In genomic region chr21:33421713-33422393, GRCh38 we compare ENCODE assay signal across 2 cellular contexts.
A peak's percentile ranks its signal among the peaks of the same experiment; 100 is the strongest.
TF ChIP-seq lines count a peak whose summit lies in the region.

No MANE protein-coding gene starts in this region.

TF ChIP-seq in HCT116, 20 proteins besides CTCF, POLR2A, EP300 and RAD21:
- TF ChIP-seq ZFX (IDR thresholded peaks at IDR 0.05), result no peak
- TF ChIP-seq CEBPB (IDR thresholded peaks at IDR 0.05; ENCODE audit: low read depth), result no peak
- TF ChIP-seq ATF3 (IDR thresholded peaks at IDR 0.05), result no peak
- no peak for TF ChIP-seq TCF7L2 (IDR thresholded peaks at IDR 0.05; ENCODE audit: borderline replicate concordance, extremely low read depth, insufficient read depth, insufficient read length)
- no peak for TF ChIP-seq EZH2 (IDR thresholded peaks at IDR 0.05)
- no peak for TF ChIP-seq POLR2AphosphoS5 (IDR thresholded peaks at IDR 0.05; ENCODE audit: low read depth, low read length)
- TF ChIP-seq FOSL1 (IDR thresholded peaks at IDR 0.05; ENCODE audit: low read depth), result no peak
- TF ChIP-seq MAX (IDR thresholded peaks at IDR 0.05), result no peak
- TF ChIP-seq ZBTB33 (IDR thresholded peaks at IDR 0.05; ENCODE audit: extremely low read depth, insufficient replicate concordance, low read length), result no peak
- TF ChIP-seq SP1 (IDR thresholded peaks at IDR 0.05; ENCODE audit: low read depth), result no peak

TF ChIP-seq in K562, 482 proteins besides CTCF, POLR2A, EP300 and RAD21:
- TF ChIP-seq GTF2B (IDR thresholded peaks at IDR 0.05; ENCODE audit: extremely low read depth, insufficient read length) (no peak), ZBTB40 (IDR thresholded peaks at IDR 0.05) (peak; percentile 92), ZBTB40 (CRISPR knock-in tag; IDR thresholded peaks at IDR 0.05) (peak; percentile 92), KAT2B (IDR thresholded peaks at IDR 0.05; ENCODE audit: low read depth, low read length) (no peak), MCM2 (IDR thresholded peaks at IDR 0.05; ENCODE audit: low read depth) (no peak)
